In genomic region chr1:37926061-37926924, GRCh38 we compare ENCODE assay signal across 1 cellular context.
TF ChIP-seq lines count a peak whose summit lies in the region.

No MANE protein-coding gene starts in this region.

TF ChIP-seq in GM23338, 12 proteins besides CTCF, POLR2A, EP300 and RAD21 (continued from another document):
- no peak for TF ChIP-seq CREB1 (CRISPR knock-in tag; IDR thresholded peaks at IDR 0.05; ENCODE audit: low read depth)
- TF ChIP-seq STAT1 (IDR thresholded peaks at IDR 0.05; ENCODE audit: unreplicated experiment): no peak
- TF ChIP-seq EZH2phosphoT487 (IDR thresholded peaks at IDR 0.05; ENCODE audit: unreplicated experiment): no peak
